Comparison of ENCODE assay signal across 1 cellular context in the genomic region with DNA sequence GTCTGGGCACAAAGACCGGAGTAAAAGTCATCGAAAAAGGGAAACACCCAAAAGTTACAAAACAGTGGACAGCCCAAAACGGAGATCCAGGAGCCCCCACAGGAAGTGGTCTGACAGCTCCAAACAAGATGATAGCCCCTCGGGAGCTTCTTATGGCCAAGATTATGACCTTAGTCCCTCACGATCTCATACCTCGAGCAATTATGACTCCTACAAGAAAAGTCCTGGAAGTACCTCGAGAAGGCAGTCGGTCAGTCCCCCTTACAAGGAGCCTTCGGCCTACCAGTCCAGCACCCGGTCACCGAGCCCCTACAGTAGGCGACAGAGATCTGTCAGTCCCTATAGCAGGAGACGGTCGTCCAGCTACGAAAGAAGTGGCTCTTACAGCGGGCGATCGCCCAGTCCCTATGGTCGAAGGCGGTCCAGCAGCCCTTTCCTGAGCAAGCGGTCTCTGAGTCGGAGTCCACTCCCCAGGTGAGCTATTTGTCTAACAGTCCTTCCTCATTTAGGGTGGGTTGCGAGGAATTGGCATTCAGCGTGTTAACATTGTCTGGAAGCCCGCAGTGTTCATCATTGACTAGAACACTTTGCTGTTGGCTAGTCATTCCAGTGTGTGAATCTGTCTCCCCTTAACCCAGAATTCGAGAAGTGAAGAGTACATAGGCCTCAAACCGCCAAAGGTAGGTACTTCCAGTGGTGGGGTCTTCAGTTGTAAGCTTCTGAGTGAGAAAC.
TF ChIP-seq lines count a peak whose summit lies in the region.

No MANE protein-coding gene starts in this region.

TF ChIP-seq in GM12878, 131 proteins besides CTCF, POLR2A, EP300 and RAD21:
- TF ChIP-seq, protein P1, sequence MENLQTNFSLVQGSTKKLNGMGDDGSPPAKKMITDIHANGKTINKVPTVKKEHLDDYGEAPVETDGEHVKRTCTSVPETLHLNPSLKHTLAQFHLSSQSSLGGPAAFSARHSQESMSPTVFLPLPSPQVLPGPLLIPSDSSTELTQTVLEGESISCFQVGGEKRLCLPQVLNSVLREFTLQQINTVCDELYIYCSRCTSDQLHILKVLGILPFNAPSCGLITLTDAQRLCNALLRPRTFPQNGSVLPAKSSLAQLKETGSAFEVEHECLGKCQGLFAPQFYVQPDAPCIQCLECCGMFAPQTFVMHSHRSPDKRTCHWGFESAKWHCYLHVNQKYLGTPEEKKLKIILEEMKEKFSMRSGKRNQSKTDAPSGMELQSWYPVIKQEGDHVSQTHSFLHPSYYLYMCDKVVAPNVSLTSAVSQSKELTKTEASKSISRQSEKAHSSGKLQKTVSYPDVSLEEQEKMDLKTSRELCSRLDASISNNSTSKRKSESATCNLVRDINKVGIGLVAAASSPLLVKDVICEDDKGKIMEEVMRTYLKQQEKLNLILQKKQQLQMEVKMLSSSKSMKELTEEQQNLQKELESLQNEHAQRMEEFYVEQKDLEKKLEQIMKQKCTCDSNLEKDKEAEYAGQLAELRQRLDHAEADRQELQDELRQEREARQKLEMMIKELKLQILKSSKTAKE (IDR thresholded peaks at IDR 0.05; ENCODE audit: low read depth, poor library complexity, severe bottlenecking): no peak
- no peak for TF ChIP-seq CBFB (IDR thresholded peaks at IDR 0.05; ENCODE audit: low read depth)
- TF ChIP-seq, protein P2, sequence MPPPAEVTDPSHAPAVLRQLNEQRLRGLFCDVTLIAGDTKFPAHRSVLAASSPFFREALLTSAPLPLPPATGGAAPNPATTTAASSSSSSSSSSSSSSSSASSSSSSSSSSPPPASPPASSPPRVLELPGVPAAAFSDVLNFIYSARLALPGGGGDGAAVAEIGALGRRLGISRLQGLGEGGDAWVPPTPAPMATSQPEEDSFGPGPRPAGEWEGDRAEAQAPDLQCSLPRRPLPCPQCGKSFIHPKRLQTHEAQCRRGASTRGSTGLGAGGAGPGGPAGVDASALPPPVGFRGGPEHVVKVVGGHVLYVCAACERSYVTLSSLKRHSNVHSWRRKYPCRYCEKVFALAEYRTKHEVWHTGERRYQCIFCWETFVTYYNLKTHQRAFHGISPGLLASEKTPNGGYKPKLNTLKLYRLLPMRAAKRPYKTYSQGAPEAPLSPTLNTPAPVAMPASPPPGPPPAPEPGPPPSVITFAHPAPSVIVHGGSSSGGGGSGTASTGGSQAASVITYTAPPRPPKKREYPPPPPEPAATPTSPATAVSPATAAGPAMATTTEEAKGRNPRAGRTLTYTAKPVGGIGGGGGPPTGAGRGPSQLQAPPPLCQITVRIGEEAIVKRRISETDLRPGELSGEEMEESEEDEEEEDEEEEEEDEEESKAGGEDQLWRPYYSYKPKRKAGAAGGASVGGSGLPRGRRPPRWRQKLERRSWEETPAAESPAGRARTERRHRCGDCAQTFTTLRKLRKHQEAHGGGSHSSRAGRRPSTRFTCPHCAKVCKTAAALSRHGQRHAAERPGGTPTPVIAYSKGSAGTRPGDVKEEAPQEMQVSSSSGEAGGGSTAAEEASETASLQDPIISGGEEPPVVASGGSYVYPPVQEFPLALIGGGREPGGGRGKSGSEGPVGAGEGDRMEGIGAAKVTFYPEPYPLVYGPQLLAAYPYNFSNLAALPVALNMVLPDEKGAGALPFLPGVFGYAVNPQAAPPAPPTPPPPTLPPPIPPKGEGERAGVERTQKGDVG (CRISPR knock-in tag; IDR thresholded peaks at IDR 0.05): no peak
TF ChIP-seq in GM12878: peak in this region for 0.
